ENCODE assay signal across 17 cellular contexts in the genomic region with DNA sequence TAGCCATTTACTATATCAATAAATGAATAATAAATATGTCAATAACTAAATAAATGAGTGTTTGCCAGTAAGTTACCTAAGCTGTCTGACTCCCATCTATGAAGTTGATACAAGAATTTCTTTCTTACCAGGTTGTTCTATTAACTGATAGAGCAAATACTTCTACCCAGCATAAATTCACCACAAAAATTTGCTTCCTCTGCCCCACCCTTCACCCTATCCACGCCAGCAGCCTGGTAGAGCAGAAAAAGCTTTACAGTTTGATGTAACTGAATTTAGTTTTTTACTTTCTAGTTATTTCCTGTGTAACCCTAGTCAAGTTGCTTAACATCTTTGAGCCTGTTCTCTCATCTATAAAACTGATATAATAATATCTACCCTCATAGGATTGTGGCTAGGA.
DNase-seq lines count a peak whose midpoint lies in the region; ATAC-seq and TF ChIP-seq lines count a peak whose summit lies in the region.
"Had no signal": no experiment of that assay in that cellular context is flagged by ENCODE, and none has a peak within 500 bp of the region (broad histone marks: within the 10 kb centered on the region; RNA-seq: fewer than 3 reads in every experiment).

No MANE protein-coding gene starts in this region.

- H3K27ac Mint-ChIP-seq in GM23338: no peak overlapping the region
- H3K27ac Mint-ChIP-seq: CD14-positive monocyte had no signal

- no peaks in the 10 kb centered on the region for H3K9me3 ChIP-seq in PC-3 (ENCODE audit: low read length)
- H3K9me3 ChIP-seq in testis: no peaks in the 10 kb centered on the region

- H3K4me1 ChIP-seq in GM23338 (ENCODE audit: insufficient read depth) (peaks cover 16% of the 10 kb centered on the region), PC-3 (ENCODE audit: insufficient read depth, low read length) (peaks cover 17% of the 10 kb centered on the region), testis (no peaks in the 10 kb centered on the region)

- H3F3A ChIP-seq in GM23338 (replicated peaks; ENCODE audit: low read depth): no peaks in the 10 kb centered on the region
- no peaks in the 10 kb centered on the region for H3F3A ChIP-seq in PC-3 (ENCODE audit: low read length, unreplicated experiment)

- POLR2A ChIA-PET in PC-3 (lab: Charles Lee; ENCODE audit: unreplicated experiment): no interaction called here

- H2AFZ ChIP-seq in GM23338 (no peak overlapping the region), PC-3 (ENCODE audit: low read length) (no peak overlapping the region)

- H3K4me1 Mint-ChIP-seq in GM23338: peaks cover 14% of the 10 kb centered on the region

- BruUV-seq in PC-3 (replicated peaks; lab: Mats Ljungman, UMichigan): no TSS peak

- 78 to 91% methylated on average over 1 of the region's 1 CpG for WGBS in testis, 2 donors

- intact Hi-C loops in PC-3 (cut with micrococcal nuclease) (no loop called here), testis (cut with DNase I; ENCODE audit: low total_unique reads) (no loop called here)

- H3K36me3 Mint-ChIP-seq in GM23338 (ENCODE audit: low read depth): no peaks in the 10 kb centered on the region

- no peak for TF ChIP-seq POLR2A in testis (IDR thresholded peaks at IDR 0.05)

- peak overlapping the region; percentile 10; the same call in 1 of the 2 replicates for H3K4me2 ChIP-seq in GM23338
- 0 out of 2 replicates have a peak overlapping the region, but pooled peaks have one; percentile 9 for H3K4me2 ChIP-seq in PC-3 (ENCODE audit: low read length)

- H3K36me3 ChIP-seq in GM23338 (ENCODE audit: insufficient read depth) (no peaks in the 10 kb centered on the region), PC-3 (ENCODE audit: low read depth, low read length) (no peaks in the 10 kb centered on the region), testis (ENCODE audit: low read depth, missing control alignments) (no peaks in the 10 kb centered on the region)

- H3K27ac ChIP-seq in GM23338 (ENCODE audit: low read depth) (no peak overlapping the region), PC-3 (ENCODE audit: low read length) (no peak overlapping the region), testis (no peak overlapping the region)

- H3K27me3 ChIP-seq in GM23338 (ENCODE audit: insufficient read depth): no peaks in the 10 kb centered on the region
- H3K27me3 ChIP-seq in PC-3 (ENCODE audit: low read length): no peaks in the 10 kb centered on the region
- no peaks in the 10 kb centered on the region for H3K27me3 ChIP-seq in testis

- ATAC-seq in GM23338 (no peak), PC-3 (peak; percentile 95), HG03095 (IDR thresholded peaks at IDR 0.05; ENCODE audit: unreplicated experiment) (no peak), HG03520 (IDR thresholded peaks at IDR 0.05; ENCODE audit: unreplicated experiment) (no peak)

- DNase-seq in GM23338 (ENCODE audit: low spot score) (no peak), PC-3 (peak; percentile 62), kidney tubule cell (ENCODE audit: low spot score) (peak; percentile 29), testis (no peak), GM19238 (ENCODE audit: insufficient read length, low spot score) (no peak)
- DNase-seq: DND-41, GDM1, GOT3, Kasumi-1, MV-4-11, NCI-H1417 treated with DMSO at 0.1 percent for 48 hours, NCI-H2029 treated with DMSO at 0.1 percent for 48 hours, NCI-H510A treated with DMSO at 0.1 percent for 48 hours, SHP77 treated with DMSO at 0.1 percent for 48 hours had no signal

- H3K4me3 ChIP-seq in GM23338: no peak overlapping the region
- no peak overlapping the region for H3K4me3 ChIP-seq in PC-3 (ENCODE audit: low read length)
- no peak overlapping the region for H3K4me3 ChIP-seq in testis

- no peaks in the 10 kb centered on the region; the same call in 2 of the 3 replicates for H3K9me3 Mint-ChIP-seq in GM23338

- H3K27me3 Mint-ChIP-seq in GM23338 (ENCODE audit: insufficient read depth, low read depth, poor library complexity): no peaks in the 10 kb centered on the region

- TF ChIP-seq CTCF in GM23338 (conservative IDR thresholded peaks at IDR 0.05; ENCODE audit: low read depth in 2 of 2): no peak
- no peak for TF ChIP-seq CTCF in PC-3 (conservative IDR thresholded peaks at IDR 0.05; ENCODE audit: low read depth, low read length)
- TF ChIP-seq CTCF in testis (IDR thresholded peaks at IDR 0.05): no peak

- H3K4me3 Mint-ChIP-seq in GM23338: no peak overlapping the region
- H3K4me3 Mint-ChIP-seq: CD14-positive monocyte had no signal

- H3K79me2 ChIP-seq in GM23338 (replicated peaks; ENCODE audit: insufficient read depth) (no peaks in the 10 kb centered on the region), PC-3 (ENCODE audit: low read length) (no peaks in the 10 kb centered on the region)

- no peaks in the 10 kb centered on the region for H3K9me2 ChIP-seq in GM23338 (ENCODE audit: insufficient read depth)
- no peaks in the 10 kb centered on the region for H3K9me2 ChIP-seq in PC-3 (replicated peaks; ENCODE audit: low read length)

- no peak overlapping the region for H3K9ac ChIP-seq in PC-3 (ENCODE audit: low read length)

- no peaks in the 10 kb centered on the region for H4K20me1 ChIP-seq in GM23338 (replicated peaks; ENCODE audit: insufficient read depth)
- no peaks in the 10 kb centered on the region for H4K20me1 ChIP-seq in PC-3 (ENCODE audit: low read length)

- CTCF ChIA-PET in PC-3 (lab: Charles Lee): no interaction called here

TF ChIP-seq in GM23338, 12 proteins besides CTCF, POLR2A, EP300 and RAD21 (continues in another document):
- TF ChIP-seq, protein P1, sequence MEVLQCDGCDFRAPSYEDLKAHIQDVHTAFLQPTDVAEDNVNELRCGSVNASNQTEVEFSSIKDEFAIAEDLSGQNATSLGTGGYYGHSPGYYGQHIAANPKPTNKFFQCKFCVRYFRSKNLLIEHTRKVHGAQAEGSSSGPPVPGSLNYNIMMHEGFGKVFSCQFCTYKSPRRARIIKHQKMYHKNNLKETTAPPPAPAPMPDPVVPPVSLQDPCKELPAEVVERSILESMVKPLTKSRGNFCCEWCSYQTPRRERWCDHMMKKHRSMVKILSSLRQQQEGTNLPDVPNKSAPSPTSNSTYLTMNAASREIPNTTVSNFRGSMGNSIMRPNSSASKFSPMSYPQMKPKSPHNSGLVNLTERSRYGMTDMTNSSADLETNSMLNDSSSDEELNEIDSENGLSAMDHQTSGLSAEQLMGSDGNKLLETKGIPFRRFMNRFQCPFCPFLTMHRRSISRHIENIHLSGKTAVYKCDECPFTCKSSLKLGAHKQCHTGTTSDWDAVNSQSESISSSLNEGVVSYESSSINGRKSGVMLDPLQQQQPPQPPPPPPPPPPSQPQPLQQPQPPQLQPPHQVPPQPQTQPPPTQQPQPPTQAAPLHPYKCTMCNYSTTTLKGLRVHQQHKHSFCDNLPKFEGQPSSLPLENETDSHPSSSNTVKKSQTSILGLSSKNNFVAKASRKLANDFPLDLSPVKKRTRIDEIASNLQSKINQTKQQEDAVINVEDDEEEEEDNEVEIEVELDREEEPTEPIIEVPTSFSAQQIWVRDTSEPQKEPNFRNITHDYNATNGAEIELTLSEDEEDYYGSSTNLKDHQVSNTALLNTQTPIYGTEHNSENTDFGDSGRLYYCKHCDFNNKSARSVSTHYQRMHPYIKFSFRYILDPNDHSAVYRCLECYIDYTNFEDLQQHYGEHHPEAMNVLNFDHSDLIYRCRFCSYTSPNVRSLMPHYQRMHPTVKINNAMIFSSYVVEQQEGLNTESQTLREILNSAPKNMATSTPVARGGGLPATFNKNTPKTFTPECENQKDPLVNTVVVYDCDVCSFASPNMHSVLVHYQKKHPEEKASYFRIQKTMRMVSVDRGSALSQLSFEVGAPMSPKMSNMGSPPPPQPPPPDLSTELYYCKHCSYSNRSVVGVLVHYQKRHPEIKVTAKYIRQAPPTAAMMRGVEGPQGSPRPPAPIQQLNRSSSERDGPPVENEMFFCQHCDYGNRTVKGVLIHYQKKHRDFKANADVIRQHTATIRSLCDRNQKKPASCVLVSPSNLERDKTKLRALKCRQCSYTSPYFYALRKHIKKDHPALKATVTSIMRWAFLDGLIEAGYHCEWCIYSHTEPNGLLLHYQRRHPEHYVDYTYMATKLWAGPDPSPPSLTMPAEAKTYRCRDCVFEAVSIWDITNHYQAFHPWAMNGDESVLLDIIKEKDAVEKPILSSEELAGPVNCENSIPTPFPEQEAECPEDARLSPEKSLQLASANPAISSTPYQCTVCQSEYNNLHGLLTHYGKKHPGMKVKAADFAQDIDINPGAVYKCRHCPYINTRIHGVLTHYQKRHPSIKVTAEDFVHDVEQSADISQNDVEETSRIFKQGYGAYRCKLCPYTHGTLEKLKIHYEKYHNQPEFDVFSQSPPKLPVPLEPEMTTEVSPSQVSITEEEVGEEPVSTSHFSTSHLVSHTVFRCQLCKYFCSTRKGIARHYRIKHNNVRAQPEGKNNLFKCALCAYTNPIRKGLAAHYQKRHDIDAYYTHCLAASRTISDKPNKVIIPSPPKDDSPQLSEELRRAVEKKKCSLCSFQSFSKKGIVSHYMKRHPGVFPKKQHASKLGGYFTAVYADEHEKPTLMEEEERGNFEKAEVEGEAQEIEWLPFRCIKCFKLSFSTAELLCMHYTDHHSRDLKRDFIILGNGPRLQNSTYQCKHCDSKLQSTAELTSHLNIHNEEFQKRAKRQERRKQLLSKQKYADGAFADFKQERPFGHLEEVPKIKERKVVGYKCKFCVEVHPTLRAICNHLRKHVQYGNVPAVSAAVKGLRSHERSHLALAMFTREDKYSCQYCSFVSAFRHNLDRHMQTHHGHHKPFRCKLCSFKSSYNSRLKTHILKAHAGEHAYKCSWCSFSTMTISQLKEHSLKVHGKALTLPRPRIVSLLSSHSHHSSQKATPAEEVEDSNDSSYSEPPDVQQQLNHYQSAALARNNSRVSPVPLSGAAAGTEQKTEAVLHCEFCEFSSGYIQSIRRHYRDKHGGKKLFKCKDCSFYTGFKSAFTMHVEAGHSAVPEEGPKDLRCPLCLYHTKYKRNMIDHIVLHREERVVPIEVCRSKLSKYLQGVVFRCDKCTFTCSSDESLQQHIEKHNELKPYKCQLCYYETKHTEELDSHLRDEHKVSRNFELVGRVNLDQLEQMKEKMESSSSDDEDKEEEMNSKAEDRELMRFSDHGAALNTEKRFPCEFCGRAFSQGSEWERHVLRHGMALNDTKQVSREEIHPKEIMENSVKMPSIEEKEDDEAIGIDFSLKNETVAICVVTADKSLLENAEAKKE (CRISPR knock-in tag; IDR thresholded peaks at IDR 0.05): no peak
- no peak for TF ChIP-seq EZH2 (IDR thresholded peaks at IDR 0.05; ENCODE audit: low read depth, unreplicated experiment)

Comparison
In these comparisons a context has a peak if more than half of its experiments do, and no peak if none do; other contexts are left out.
1. DNase-seq: peak in PC-3 (single experiment) and kidney tubule cell (single experiment); none in GM23338 (single experiment), testis (single experiment) and GM19238 (single experiment).